19 cellular contexts compared by ENCODE assay signal in the genomic region with DNA sequence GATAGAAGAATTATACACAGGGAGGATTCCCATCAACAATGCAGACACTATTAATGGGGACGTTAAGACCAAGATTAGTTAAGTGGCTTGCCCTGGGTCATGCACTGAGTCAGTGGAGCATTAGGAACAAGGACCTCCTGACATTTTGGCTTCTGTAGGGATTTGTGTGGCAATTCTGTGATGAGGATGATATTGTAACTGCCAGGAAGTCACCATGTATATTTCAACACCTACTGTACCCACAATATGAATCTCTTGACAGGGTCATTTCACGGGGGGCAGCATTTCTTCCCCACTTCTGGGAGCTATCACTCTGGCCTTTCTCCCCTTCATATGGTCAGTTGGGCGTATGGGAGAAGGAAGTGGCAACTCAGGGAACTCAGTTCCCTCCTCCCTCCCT.
"Had no signal": no experiment of that assay in that cellular context is flagged by ENCODE, and none has a peak within 500 bp of the region (broad histone marks: within the 10 kb centered on the region; RNA-seq: fewer than 3 reads in every experiment).

No MANE protein-coding gene starts in this region.

- H3K4me1 ChIP-seq: body of pancreas had no signal

- DNase-seq: activated B cell treated with CpG ODN at 0.5 μM for 24 hours; activated effector memory CD4-positive, alpha-beta T cell treated with Interleukin-2 at 50 U/mL for 16 hours; activated T-cell treated with anti-CD3 and anti-CD28 coated beads, Interleukin-2, amount 50 U/mL, for 24 hours; amniotic stem cell; body of pancreas; central memory CD4-positive, alpha-beta T cell; effector CD4-positive, alpha-beta T cell; hypothalamus; kidney glomerular epithelial cell; naive thymus-derived CD8-positive, alpha-beta T cell; nucleus accumbens; right lobe of liver; spleen; stimulated activated CD4-positive, alpha-beta T cell treated with anti-CD3 and anti-CD28 coated beads, Interleukin-1b, Interleukin-23, amount 100 ng/mL, for 48 hours; stimulated activated naive CD4-positive, alpha-beta T cell treated with Interleukin-2 at 50 U/mL for 16 hours had no signal

- H3K36me3 ChIP-seq: right lobe of liver, suprapubic skin had no signal

- H3K27me3 ChIP-seq: body of pancreas, right lobe of liver, spleen, suprapubic skin had no signal

- ATAC-seq: activated naive CD4-positive, alpha-beta T cell treated with anti-CD3 and anti-CD28 coated beads, Interleukin-2, amount 50 U/mL, for 72 hours; body of pancreas; naive thymus-derived CD8-positive, alpha-beta T cell; right lobe of liver had no signal

- H3K27ac ChIP-seq: body of pancreas, coronary artery, right lobe of liver, suprapubic skin had no signal

- H3K9me3 ChIP-seq: body of pancreas, right lobe of liver, spleen, suprapubic skin had no signal

- H3K4me3 ChIP-seq: body of pancreas, coronary artery, right lobe of liver, spleen, suprapubic skin had no signal

- FAIRE-seq: endothelial cell of umbilical vein had no signal
